ENCODE assay signal across 11 cellular contexts in the genomic region with DNA sequence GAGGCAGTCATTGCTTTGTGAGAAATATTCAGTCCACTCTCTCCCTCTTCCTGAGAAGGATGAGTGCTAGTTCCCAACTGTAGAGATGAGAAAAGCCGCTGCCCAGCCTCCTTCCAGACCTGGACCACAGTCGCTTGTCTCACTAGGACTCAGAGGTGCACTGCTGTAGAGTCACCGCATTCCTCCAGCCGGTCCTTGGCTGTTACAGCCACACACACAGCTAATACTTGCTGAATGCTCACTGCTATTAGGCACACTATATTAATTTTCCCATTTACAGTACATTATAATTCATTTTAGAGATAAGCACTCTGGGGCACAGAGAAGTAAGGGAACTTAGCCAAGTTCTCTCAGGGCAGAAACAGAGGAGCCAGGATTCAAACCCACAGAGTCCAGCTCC. TPM values are rescaled to one million over a fixed set of nuclear protein-coding genes. Genes with fewer than 3 reads are reported as not detected.
"Had no signal": no experiment of that assay in that cellular context is flagged by ENCODE, and none has a peak within 500 bp of the region (broad histone marks: within the 10 kb centered on the region; RNA-seq: fewer than 3 reads in every experiment).

No MANE protein-coding gene starts in this region.

- H3K36me3 ChIP-seq: HAP-1 had no signal

- H3K9me3 ChIP-seq: HAP-1 had no signal

- H3K4me3 Mint-ChIP-seq: HFFc6, IgD-negative memory B cell had no signal

- H3K4me3 ChIP-seq: GM23248, HAP-1 had no signal

- H3K27ac Mint-ChIP-seq: HFFc6, IgD-negative memory B cell had no signal

- H3K4me1 Mint-ChIP-seq: IgD-negative memory B cell had no signal

- DNase-seq: GM23248, GOT3, H7, HFFc6, KBM-7 had no signal

- H3K27ac ChIP-seq: GM23248, KMS-11 had no signal

- H3K36me3 Mint-ChIP-seq: IgD-negative memory B cell had no signal

- H3K4me1 ChIP-seq: HAP-1 had no signal

- ATAC-seq: HCT116 had no signal

- H3K9ac ChIP-seq: GM23248, KMS-11 had no signal

- H3K9me3 Mint-ChIP-seq: HFFc6 had no signal

RNA-seq across cellular contexts. Expression of a gene that starts 10.0 kb away (rescaled TPM):
- total RNA-seq: GM23248, H4, H7, HFFc6, HT-29 had no signal
- polyA plus RNA-seq: GM23248, IgD-negative memory B cell had no signal

RNA-seq across cellular contexts. Expression of a gene that starts 32.3 kb away (rescaled TPM):
- total RNA-seq: H4, HFFc6 had no signal
